8 cellular contexts compared by ENCODE assay signal in the genomic region with DNA sequence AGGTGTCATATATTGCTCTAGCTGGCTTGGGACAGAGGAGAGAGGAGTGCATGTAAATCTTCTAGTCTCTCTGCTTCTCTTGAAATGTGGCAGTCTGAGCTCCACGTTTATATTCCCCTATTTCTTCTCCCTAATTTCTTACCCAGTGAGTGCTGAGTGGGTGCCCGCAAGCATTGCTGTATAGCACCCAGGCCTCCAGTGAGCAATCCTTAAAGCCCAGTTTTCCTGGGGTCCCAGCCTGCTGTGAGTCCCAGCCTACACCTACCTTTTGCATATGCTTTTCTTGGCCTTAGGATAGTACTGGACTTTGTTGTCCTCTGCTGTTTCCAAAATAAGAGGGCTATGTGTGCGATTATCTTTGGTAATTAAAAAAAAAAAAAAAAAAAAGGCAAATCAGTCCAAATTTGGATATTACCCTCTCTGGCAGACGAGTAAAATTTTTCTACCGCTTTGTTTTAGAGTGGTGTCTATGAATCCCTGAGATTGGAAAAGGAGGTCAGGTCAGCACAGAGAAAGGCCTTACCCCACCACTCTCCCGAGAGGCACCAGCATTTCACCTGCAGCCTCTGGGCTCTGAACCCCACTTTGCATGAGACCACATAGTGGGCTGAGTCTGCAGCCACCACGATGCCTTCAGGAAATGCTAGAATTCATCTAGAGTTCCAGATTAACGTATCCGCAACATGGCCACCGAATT.
DNase-seq lines count a peak whose midpoint lies in the region; ATAC-seq lines count a peak whose summit lies in the region.

No MANE protein-coding gene starts in this region.

- no peaks in the 10 kb centered on the region for H3K36me3 Mint-ChIP-seq in stimulated activated memory B cell treated with anti-CD40 and anti-IgM and Interleukin-4, amounts not matched to agents 10 μg/mL and 1 μg/mL and 100 μg/mL, for 72 hours

- H3K4me1 Mint-ChIP-seq in stimulated activated memory B cell treated with anti-CD40 and anti-IgM and Interleukin-4, amounts not matched to agents 10 μg/mL and 1 μg/mL and 100 μg/mL, for 72 hours: no peaks in the 10 kb centered on the region

- H3K9me3 Mint-ChIP-seq in stimulated activated memory B cell treated with anti-CD40 and anti-IgM and Interleukin-4, amounts not matched to agents 10 μg/mL and 1 μg/mL and 100 μg/mL, for 72 hours: no peaks in the 10 kb centered on the region

- H3K4me3 ChIP-seq in skeletal muscle cell (ENCODE audit: low read depth, low read length): peak overlapping the region; percentile 56

- H3K27ac Mint-ChIP-seq in stimulated activated memory B cell treated with anti-CD40 and anti-IgM and Interleukin-4, amounts not matched to agents 10 μg/mL and 1 μg/mL and 100 μg/mL, for 72 hours: no peak overlapping the region

- no peak overlapping the region for H3K4me3 Mint-ChIP-seq in stimulated activated memory B cell treated with anti-CD40 and anti-IgM and Interleukin-4, amounts not matched to agents 10 μg/mL and 1 μg/mL and 100 μg/mL, for 72 hours

- DNase-seq in OCI-M1 (lab: John Stamatoyannopoulos, UW) (peak; percentile 50), glomerular visceral epithelial cell (ENCODE audit: extremely low spot score) (peak; percentile 4), skeletal muscle cell (ENCODE audit: low read depth) (no peak), NCI-H2107 treated with DMSO at 0.1 percent for 48 hours (lab: John Stamatoyannopoulos, UW; ENCODE audit: unreplicated experiment) (no peak)

- peak; percentile 53 for ATAC-seq in GM19351 (IDR thresholded peaks at IDR 0.05; ENCODE audit: unreplicated experiment)
- no peak for ATAC-seq in HG03097 (IDR thresholded peaks at IDR 0.05; ENCODE audit: low FRiP score, unreplicated experiment)
- no peak for ATAC-seq in stimulated activated memory B cell treated with anti-CD40 and anti-IgM and Interleukin-4, amounts not matched to agents 10 μg/mL and 1 μg/mL and 100 μg/mL, for 72 hours
- no peak for ATAC-seq in HG03439 (IDR thresholded peaks at IDR 0.05; ENCODE audit: unreplicated experiment)

- H3K27me3 Mint-ChIP-seq in stimulated activated memory B cell treated with anti-CD40 and anti-IgM and Interleukin-4, amounts not matched to agents 10 μg/mL and 1 μg/mL and 100 μg/mL, for 72 hours: peaks cover 24% of the 10 kb centered on the region

Comparison
In these comparisons a context has a peak if more than half of its experiments do, and no peak if none do; other contexts are left out.
1. DNase-seq: peak in OCI-M1 (single experiment) and glomerular visceral epithelial cell (single experiment); none in skeletal muscle cell (single experiment) and NCI-H2107 treated with DMSO at 0.1 percent for 48 hours (single experiment).